ENCODE assay signal across 2 cellular contexts in genomic region chr6:32838114-32838958, GRCh38.
TF ChIP-seq lines count a peak whose summit lies in the region.

TAP2 (minus strand) TSS chr6:32838739; CDS start chr6:32838233, 506 bp downstream.

TF ChIP-seq in A549, 52 proteins besides CTCF, POLR2A, EP300 and RAD21 (continued from another document):
- TF ChIP-seq HMGXB4 (CRISPR knock-in tag; IDR thresholded peaks at IDR 0.05; ENCODE audit: borderline replicate concordance) (no peak), SMC3 (IDR thresholded peaks at IDR 0.05) (peak; percentile 88), E2F6 (IDR thresholded peaks at IDR 0.05; ENCODE audit: borderline replicate concordance, low read depth) (no peak), SREBF2 (IDR thresholded peaks at IDR 0.05) (no peak), FOSL2 (IDR thresholded peaks at IDR 0.05) (no peak), FOSL2 (CRISPR knock-in tag; IDR thresholded peaks at IDR 0.05) (no peak), REST (IDR thresholded peaks at IDR 0.05) (no peak), RARB (CRISPR knock-in tag; IDR thresholded peaks at IDR 0.05) (no peak), RFX5 (IDR thresholded peaks at IDR 0.05) (peak; percentile 90), BHLHE40 (IDR thresholded peaks at IDR 0.05; ENCODE audit: low read depth, low read length) (no peak), ELK1 (IDR thresholded peaks at IDR 0.05; ENCODE audit: low read depth, low read length) (no peak)

TF ChIP-seq in K562, 482 proteins besides CTCF, POLR2A, EP300 and RAD21 (continued from another document and continues in another):
- TF ChIP-seq MAZ (CRISPR knock-in tag; conservative IDR thresholded peaks at IDR 0.05 in 1 of 2, IDR thresholded peaks at IDR 0.05 in 1 of 2) (peak; percentile 81 to 86), SMARCC2 (IDR thresholded peaks at IDR 0.05; ENCODE audit: low read depth) (no peak), ZNF217 (CRISPR knock-in tag; IDR thresholded peaks at IDR 0.05) (no peak), ZNF197 (CRISPR knock-in tag; IDR thresholded peaks at IDR 0.05; ENCODE audit: low read depth) (0 out of 2 replicates have a peak, but pooled peaks have one; percentile 45), PHF21A (IDR thresholded peaks at IDR 0.05; ENCODE audit: borderline replicate concordance, low read depth) (0 out of 2 replicates have a peak, but pooled peaks have one; percentile 40), MTA2 (IDR thresholded peaks at IDR 0.05; ENCODE audit: low read depth) (no peak), ZBTB12 (CRISPR knock-in tag; IDR thresholded peaks at IDR 0.05) (no peak), SIN3B (IDR thresholded peaks at IDR 0.05; ENCODE audit: low read depth) (peak; percentile 55; the same call in 1 of the 2 replicates), TBL1XR1 (IDR thresholded peaks at IDR 0.05; ENCODE audit: low read length in 2 of 2) (no peak), NFXL1 (CRISPR knock-in tag; IDR thresholded peaks at IDR 0.05) (no peak), CHD2 (IDR thresholded peaks at IDR 0.05; ENCODE audit: low read depth, low read length) (0 out of 2 replicates have a peak, but pooled peaks have one; percentile 11), IFI16 (CRISPR knock-in tag; IDR thresholded peaks at IDR 0.05) (no peak), L3MBTL2 (IDR thresholded peaks at IDR 0.05) (no peak; the same call in 1 of the 2 replicates), BRF2 (IDR thresholded peaks at IDR 0.05; ENCODE audit: borderline replicate concordance, insufficient read depth, insufficient read length) (no peak), RREB1 (CRISPR knock-in tag; IDR thresholded peaks at IDR 0.05) (0 out of 2 replicates have a peak, but pooled peaks have one; percentile 45), ZNF551 (CRISPR knock-in tag; IDR thresholded peaks at IDR 0.05) (no peak), EWSR1 (IDR thresholded peaks at IDR 0.05; ENCODE audit: borderline replicate concordance, low read depth, partially characterized antibody) (no peak), E2F5 (CRISPR knock-in tag; IDR thresholded peaks at IDR 0.05) (no peak), NONO (IDR thresholded peaks at IDR 0.05; ENCODE audit: low read depth in 2 of 2, low read length in 1 of 2) (no peak; a peak in 1 of 4 replicates), ZNF24 (IDR thresholded peaks at IDR 0.05) (peak; percentile 69), RBM22 (IDR thresholded peaks at IDR 0.05; ENCODE audit: low read depth, low read length, poor library complexity, severe bottlenecking) (no peak), CBX1 (IDR thresholded peaks at IDR 0.05; ENCODE audit: low read depth) (peak; percentile 51; the same call in 1 of the 2 replicates), NFATC3 (IDR thresholded peaks at IDR 0.05) (no peak), ZNF512 (tag; IDR thresholded peaks at IDR 0.05) (no peak), PTRF (tag; IDR thresholded peaks at IDR 0.05) (no peak), BCOR (IDR thresholded peaks at IDR 0.05) (no peak), JUN (IDR thresholded peaks at IDR 0.05; ENCODE audit: borderline replicate concordance, low read depth, low read length) (no peak), JUN (CRISPR knock-in tag; IDR thresholded peaks at IDR 0.05; ENCODE audit: borderline replicate concordance) (no peak), ZNF282 (CRISPR knock-in tag; IDR thresholded peaks at IDR 0.05) (no peak), RHOXF2B (CRISPR knock-in tag; conservative IDR thresholded peaks at IDR 0.05) (no peak), FOXJ2 (tag; IDR thresholded peaks at IDR 0.05) (no peak), NR3C1 (CRISPR knock-in tag; IDR thresholded peaks at IDR 0.05) (no peak), SUPT5H (IDR thresholded peaks at IDR 0.05) (peak; percentile 65; the same call in 1 of the 2 replicates), LCOR (CRISPR knock-in tag; IDR thresholded peaks at IDR 0.05) (no peak; the same call in 1 of the 2 replicates), MEIS2 (IDR thresholded peaks at IDR 0.05; ENCODE audit: partially characterized antibody) (peak; percentile 66), RBM17 (IDR thresholded peaks at IDR 0.05; ENCODE audit: borderline replicate concordance, low read depth, low read length) (no peak), MAFG (tag; conservative IDR thresholded peaks at IDR 0.05) (no peak), ZNF785 (CRISPR knock-in tag; IDR thresholded peaks at IDR 0.05) (no peak), MNT (conservative IDR thresholded peaks at IDR 0.05) (peak; percentile 60 to 78; a peak in 3 of 4 replicates), ZC3H4 (CRISPR knock-in tag; IDR thresholded peaks at IDR 0.05; ENCODE audit: borderline replicate concordance) (no peak), ZBED1 (IDR thresholded peaks at IDR 0.05) (no peak), ZBTB9 (CRISPR knock-in tag; IDR thresholded peaks at IDR 0.05) (no peak), KDM5B (IDR thresholded peaks at IDR 0.05; ENCODE audit: insufficient replicate concordance, low read depth, low read length) (peak; percentile 63), NFYB (IDR thresholded peaks at IDR 0.05; ENCODE audit: extremely low read depth, insufficient read length) (no peak), NFIX (CRISPR knock-in tag; IDR thresholded peaks at IDR 0.05; ENCODE audit: low read depth) (no peak), ZNF124 (CRISPR knock-in tag; IDR thresholded peaks at IDR 0.05) (no peak), E2F3 (CRISPR knock-in tag; IDR thresholded peaks at IDR 0.05) (no peak), RFX5 (IDR thresholded peaks at IDR 0.05; ENCODE audit: low read depth, low read length) (peak; percentile 87), DIDO1 (tag; IDR thresholded peaks at IDR 0.05; ENCODE audit: low read depth) (no peak), KLF16 (IDR thresholded peaks at IDR 0.05) (peak; percentile 64; the same call in 1 of the 2 replicates), TSHZ1 (CRISPR knock-in tag; IDR thresholded peaks at IDR 0.05) (no peak)
